In the genomic region with DNA sequence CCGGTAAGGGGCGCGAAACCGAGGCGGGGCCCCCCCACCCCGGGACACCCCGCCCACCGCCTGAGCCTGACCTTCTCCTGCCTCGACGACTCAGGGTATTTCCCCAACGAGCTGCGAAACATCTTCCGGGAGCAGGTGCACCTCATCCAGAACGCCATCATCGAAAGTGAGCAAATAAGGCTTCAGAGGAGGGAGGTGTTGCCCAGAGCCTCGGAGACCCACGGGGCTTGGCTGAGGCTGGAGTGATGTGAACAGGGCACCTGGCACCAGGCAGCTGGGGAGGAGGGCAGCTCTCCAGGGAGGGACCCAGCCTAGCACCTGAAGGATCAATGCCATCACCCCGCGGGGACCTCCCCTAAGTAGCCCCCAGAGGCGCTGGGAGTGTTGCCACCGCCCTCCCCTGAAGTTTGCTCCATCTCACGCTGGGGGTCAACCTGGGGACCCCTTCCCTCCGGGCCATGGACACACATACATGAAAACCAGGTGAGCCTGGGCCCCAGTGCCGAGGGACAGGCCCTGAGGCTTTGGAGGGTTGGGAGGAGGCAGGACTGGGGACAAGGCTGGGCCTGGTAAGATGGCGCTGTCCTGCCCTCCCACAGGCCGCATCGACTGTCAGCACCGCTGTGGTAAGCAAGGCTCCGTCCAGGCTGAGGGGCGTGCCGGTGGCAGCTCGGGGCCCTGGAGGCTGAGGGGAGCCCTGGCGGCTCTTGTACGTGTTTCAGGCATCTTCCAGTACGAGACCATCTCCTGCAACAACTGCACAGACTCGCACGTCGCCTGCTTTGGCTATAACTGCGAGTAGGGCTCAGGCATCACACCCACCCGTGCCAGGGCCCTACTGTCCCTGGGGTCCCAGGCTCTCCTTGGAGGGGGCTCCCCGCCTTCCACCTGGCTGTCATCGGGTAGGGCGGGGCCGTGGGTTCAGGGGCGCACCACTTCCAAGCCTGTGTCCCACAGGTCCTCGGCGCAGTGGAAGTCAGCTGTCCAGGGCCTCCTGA, we compare ENCODE assay signal across 8 cellular contexts. TPM values are rescaled to one million over a fixed set of nuclear protein-coding genes. Genes with fewer than 3 reads are reported as not detected.
DNase-seq lines count a peak whose midpoint lies in the region; ATAC-seq, FAIRE-seq and TF ChIP-seq lines count a peak whose summit lies in the region.

No MANE protein-coding gene starts in this region.

- no peak overlapping the region for H3K56ac ChIP-seq in H1 (replicated peaks; ENCODE audit: insufficient read length, low read depth, low read length)

- no peak for FAIRE-seq in H1 (lab: Jason Lieb, UNC)

- H3K27ac Mint-ChIP-seq in CD4-positive, alpha-beta T cell = peak overlapping the region; percentile 96
- H3K27ac Mint-ChIP-seq in progenitor cell of endocrine pancreas = no peak overlapping the region

- TF ChIP-seq CTCF in CD4-positive, alpha-beta T cell (IDR thresholded peaks at IDR 0.05) = no peak
- TF ChIP-seq CTCF in WI38 (IDR thresholded peaks at IDR 0.05; ENCODE audit: low read depth, low read length) (no peak), H1 (IDR thresholded peaks at IDR 0.05; ENCODE audit: control extremely low read depth in 1 of 3, insufficient read depth in 1 of 3, low read depth in 1 of 3, low read length in 3 of 3) (no peak), prostate gland (IDR thresholded peaks at IDR 0.05) (no peak), progenitor cell of endocrine pancreas (IDR thresholded peaks at IDR 0.05; ENCODE audit: unreplicated experiment) (no peak)

- H3K79me2 ChIP-seq in H1 (ENCODE audit: control insufficient read depth in 1 of 2, insufficient read depth in 2 of 2, low read length in 2 of 2) = no peaks in the 10 kb centered on the region

- peaks cover 37% of the 10 kb centered on the region for H3K36me3 Mint-ChIP-seq in CD4-positive, alpha-beta T cell (ENCODE audit: low read depth)
- peaks cover 4% of the 10 kb centered on the region for H3K36me3 Mint-ChIP-seq in progenitor cell of endocrine pancreas (ENCODE audit: insufficient read depth)

- no peak overlapping the region for H2BK120ac ChIP-seq in H1 (replicated peaks; ENCODE audit: low read depth, low read length)

- intact Hi-C loops in CD4-positive, alpha-beta T cell (cut with DNase I, micrococcal nuclease) = loop anchor here (2.0 to 5.0 kb wide), 3 partner anchors 53 to 235 kb away; a partner anchor contains a TSS
- intact Hi-C loops in prostate gland (cut with DNase I) (loop anchor here (2.0 to 5.0 kb wide), 2 partner anchors 53 to 175 kb away; a partner anchor contains a TSS), head of caudate nucleus (cut with DNase I) (no loop called here)

- peaks cover 37% of the 10 kb centered on the region for H3K36me3 ChIP-seq in HAP-1 (replicated peaks)
- H3K36me3 ChIP-seq in H1 (ENCODE audit: control insufficient read depth in 2 of 4, insufficient read depth in 4 of 4, low read length in 3 of 4) = peaks cover 11 to 25% (median 22%) of the 10 kb centered on the region in 4 experiments
- peaks cover 0 to 6% of the 10 kb centered on the region in 2 donors for H3K36me3 ChIP-seq in prostate gland

- no peak overlapping the region for H2BK20ac ChIP-seq in H1 (ENCODE audit: low read length)

- H3K23ac ChIP-seq in H1 (ENCODE audit: insufficient read length) = no peak overlapping the region

- H4K20me1 ChIP-seq in H1 (replicated peaks in 1 of 2; ENCODE audit: control insufficient read depth in 1 of 2, insufficient read depth in 2 of 2, low read length in 2 of 2) = peaks cover 8 to 20% of the 10 kb centered on the region in 2 experiments

- WGBS in H1 (ENCODE audit: extremely low coverage in 1 of 2, insufficient coverage in 1 of 2, insufficient read length in 1 of 2, insufficient replicate concordance in 2 of 2, low coverage in 1 of 2, low lambda C conversion rate in 2 of 2, missing lambda C conversion rate in 1 of 2), 2 experiments = 85% methylated on average over 42 of the region's 47 CpGs; no CpG with 5 or more reads in 1 of the 2 experiments
- 46% methylated on average over 44 of the region's 47 CpGs for WGBS in prostate gland

- H3K23me2 ChIP-seq in H1 (ENCODE audit: low read depth, low read length) = peaks cover 6% of the 10 kb centered on the region; the same call in 1 of the 2 replicates

- peak overlapping the region; percentile 79 for H3K4me3 Mint-ChIP-seq in CD4-positive, alpha-beta T cell
- H3K4me3 Mint-ChIP-seq in progenitor cell of endocrine pancreas (ENCODE audit: low read depth) = no peak overlapping the region

- no peak for TF ChIP-seq EP300 in H1 (IDR thresholded peaks at IDR 0.05; ENCODE audit: borderline replicate concordance in 1 of 2, low read depth in 2 of 2, low read length in 2 of 2)

- H3K4me3 ChIP-seq in HAP-1 = peak overlapping the region; percentile 33
- peak overlapping the region; percentile 55 for H3K4me3 ChIP-seq in WI38 (ENCODE audit: low read depth, low read length)
- H3K4me3 ChIP-seq in H1 (ENCODE audit: extremely low read depth in 1 of 4, insufficient read depth in 2 of 4, low read depth in 3 of 4, low read length in 4 of 4) = peak overlapping the region; percentile 15 to 58 (median 51); a peak in 7 of 8 replicates
- H3K4me3 ChIP-seq in prostate gland = peak overlapping the region; percentile 26 to 36

- TF ChIP-seq POLR2A in H1 (IDR thresholded peaks at IDR 0.05; ENCODE audit: control extremely low read depth in 1 of 2, low read depth in 2 of 2, low read length in 2 of 2) (no peak), prostate gland (IDR thresholded peaks at IDR 0.05) (no peak)

- peaks cover 12% of the 10 kb centered on the region for H3K4me1 ChIP-seq in HAP-1
- H3K4me1 ChIP-seq in H1 (replicated peaks in 1 of 4; ENCODE audit: control insufficient read depth in 3 of 4, insufficient read depth in 4 of 4, low read length in 3 of 4) = peaks cover 0 to 3% (median 1%) of the 10 kb centered on the region in 4 experiments; a peak in 4 of 7 replicates
- H3K4me1 ChIP-seq in prostate gland (replicated peaks) = peaks cover 20% of the 10 kb centered on the region

- H2BK15ac ChIP-seq in H1 (ENCODE audit: low read length) = no peak overlapping the region

- H2BK12ac ChIP-seq in H1 (ENCODE audit: low read depth, low read length) = no peak overlapping the region

- H3K9me3 Mint-ChIP-seq in CD4-positive, alpha-beta T cell = no peaks in the 10 kb centered on the region
- no peaks in the 10 kb centered on the region for H3K9me3 Mint-ChIP-seq in progenitor cell of endocrine pancreas (ENCODE audit: low read depth)

- H3K9ac ChIP-seq in H1 (replicated peaks in 1 of 4; ENCODE audit: extremely low read depth in 1 of 4, low read depth in 3 of 4, low read length in 3 of 4) = no peak overlapping the region; a peak in 1 of 7 replicates

- peak overlapping the region; percentile 53 to 95 for H3K4me2 ChIP-seq in H1 (ENCODE audit: insufficient read depth in 1 of 2, low read depth in 2 of 2, low read length in 2 of 2)

- H3K27me3 ChIP-seq in CD4-positive, alpha-beta T cell (ENCODE audit: control insufficient read depth, insufficient read depth, low read length) = no peaks in the 10 kb centered on the region
- no peaks in the 10 kb centered on the region for H3K27me3 ChIP-seq in HAP-1 (ENCODE audit: low read depth)
- H3K27me3 ChIP-seq in H1 (replicated peaks in 1 of 4; ENCODE audit: control insufficient read depth in 3 of 4, extremely low read depth in 1 of 4, insufficient read depth in 3 of 4, low read length in 3 of 4) = no peaks in the 10 kb centered on the region
- no peaks in the 10 kb centered on the region for H3K27me3 ChIP-seq in prostate gland (replicated peaks; ENCODE audit: insufficient read depth)

- no peak overlapping the region for H2AFZ ChIP-seq in H1 (ENCODE audit: low read length)

- no peak overlapping the region for H2AK5ac ChIP-seq in H1 (ENCODE audit: low read depth, low read length)

- TF ChIP-seq RAD21 in H1 (IDR thresholded peaks at IDR 0.05 in 1 of 2, conservative IDR thresholded peaks at IDR 0.05 in 1 of 2; ENCODE audit: low read depth in 2 of 2, low read length in 2 of 2) = no peak

- CTCF ChIA-PET in CD4-positive, alpha-beta T cell (lab: Charles Lee) = interaction anchor here (0.9 to 1.2 kb wide), 6 partner anchors 11 to 55 kb away, joined by 3 to 5 read pairs (median 4); no protein-coding TSS in a partner anchor
- CTCF ChIA-PET in H1 (lab: Charles Lee; ENCODE audit: partially characterized antibody) = interaction anchor here (0.6 to 2.0 kb wide), 11 partner anchors 13 to 166 kb away, joined by 3 to 8 read pairs (median 4); no protein-coding TSS in a partner anchor

- no peaks in the 10 kb centered on the region for H3K79me1 ChIP-seq in H1 (ENCODE audit: low read depth, low read length)

- no peak for ATAC-seq in CD4-positive, alpha-beta T cell (ENCODE audit: poor library complexity)

- no peaks in the 10 kb centered on the region for H3K9me3 ChIP-seq in CD4-positive, alpha-beta T cell (ENCODE audit: control insufficient read depth, low read length)
- no peaks in the 10 kb centered on the region for H3K9me3 ChIP-seq in HAP-1
- no peaks in the 10 kb centered on the region for H3K9me3 ChIP-seq in H1 (ENCODE audit: insufficient read depth in 2 of 2, low read depth in 1 of 2, low read length in 1 of 2)
- H3K9me3 ChIP-seq in prostate gland = no peaks in the 10 kb centered on the region

- H3K4ac ChIP-seq in H1 (replicated peaks; ENCODE audit: insufficient read length, low read depth, low read length) = no peak overlapping the region

- DNase-seq in CD4-positive, alpha-beta T cell = peak in 2 of 10 experiments; percentile 34 to 46
- DNase-seq in HAP-1 (ENCODE audit: low spot score in 2 of 2) (no peak), H1 (ENCODE audit: low read depth in 1 of 2, low spot score in 2 of 2) (peak in 1 of 2 experiments; percentile 57), prostate gland (ENCODE audit: low spot score) (peak; percentile 23), progenitor cell of endocrine pancreas (ENCODE audit: low spot score, unreplicated experiment) (no peak), head of caudate nucleus (no peak), cerebellar cortex (ENCODE audit: low spot score) (no peak)

- no peak overlapping the region for H4K5ac ChIP-seq in H1 (ENCODE audit: insufficient read length, low read depth, low read length)

- no peak overlapping the region for H4K91ac ChIP-seq in H1 (replicated peaks; ENCODE audit: insufficient read length, low read length)

- in situ Hi-C loops in HAP-1 (cut with MboI; ENCODE audit: low sequenced_read_pairs) = no loop called here

- H3K4me1 Mint-ChIP-seq in CD4-positive, alpha-beta T cell (ENCODE audit: low read depth) = peaks cover 25% of the 10 kb centered on the region
- H3K4me1 Mint-ChIP-seq in progenitor cell of endocrine pancreas (ENCODE audit: low read depth) = peaks cover 10% of the 10 kb centered on the region

- H3K27ac ChIP-seq in CD4-positive, alpha-beta T cell (ENCODE audit: low read depth, low read length) = peak overlapping the region; percentile 46
- H3K27ac ChIP-seq in H1 (ENCODE audit: low read depth, low read length) (no peak overlapping the region), prostate gland (peak overlapping the region; percentile 78 to 96)

- POLR2A ChIA-PET in CD4-positive, alpha-beta T cell (lab: Charles Lee) = interaction anchor here (0.6 to 7.9 kb wide), 4 partner anchors 13 to 231 kb away, joined by 4 to 153 read pairs (median 7); a partner anchor contains a TSS
- POLR2A ChIA-PET in H1 (lab: Charles Lee; ENCODE audit: partially characterized antibody) = interaction anchor here (0.6 to 1.1 kb wide), 3 partner anchors 46 to 267 kb away, joined by 3 to 4 read pairs (median 3); a partner anchor contains a TSS

- H4K8ac ChIP-seq in H1 (ENCODE audit: extremely low read depth, insufficient read depth, low read length) = no peak overlapping the region

- no peak overlapping the region for H3K14ac ChIP-seq in H1 (ENCODE audit: insufficient read length)

- H2BK5ac ChIP-seq in H1 (ENCODE audit: low read depth, low read length) = no peak overlapping the region

- H3K18ac ChIP-seq in H1 (ENCODE audit: extremely low read depth, low read length) = no peak overlapping the region

- H3K27me3 Mint-ChIP-seq in CD4-positive, alpha-beta T cell = no peaks in the 10 kb centered on the region
- no peaks in the 10 kb centered on the region for H3K27me3 Mint-ChIP-seq in progenitor cell of endocrine pancreas

RNA-seq across cellular contexts. Expression of a gene that starts 0.9 kb away (rescaled TPM):
- total RNA-seq in CD4-positive, alpha-beta T cell = 10 to 100 TPM; 17.4 to 17.9 TPM
- total RNA-seq in H1 (2021; fragmentation: NEBNext Ultra II Directional; extraction: Animal tissue kit (Norgen Biotek cat#: 25700)) = 1.3 and 1.8 TPM in 2 replicates
- polyA plus RNA-seq in H1 (2011; rRNA removed) = 1.9 and 2.3 TPM in 2 replicates
- 2.3 TPM for polyA plus RNA-seq in H1 (2011; cell fraction: cytosol; rRNA removed)
- 12.4 TPM for polyA plus RNA-seq in H1 (2011; cell fraction: nucleus; rRNA removed)
- polyA plus RNA-seq in H1 (2012, experiment 1 of 2) = 0.54 to 2.7 TPM (median 2.0 TPM) in 4 replicates
- 1.1 TPM for polyA plus RNA-seq in H1 (2012, experiment 2 of 2)
- polyA plus RNA-seq in H1 (2013, experiment 1 of 2) = 0.95 TPM
- polyA plus RNA-seq in H1 (2013, experiment 2 of 2) = 0.75 TPM
- 0.47 TPM in 1 of 2 replicates, not detected in the other for polyA minus RNA-seq in H1 (2011; rRNA and poly(A)+ RNA removed)
- polyA minus RNA-seq in H1 (2011; cell fraction: cytosol; rRNA and poly(A)+ RNA removed) = 1.5 TPM
- polyA minus RNA-seq in H1 (2011; cell fraction: nucleus; rRNA and poly(A)+ RNA removed) = 2.4 TPM
- total RNA-seq in prostate gland (10 to 100 TPM; 11.8 to 50.2 TPM), progenitor cell of endocrine pancreas (15.9 and 16.5 TPM in 2 replicates)

RNA-seq across cellular contexts. Expression of a gene that starts 1.5 kb away (rescaled TPM):
- 10 to 100 TPM; 96.4 to 97.3 TPM for total RNA-seq in CD4-positive, alpha-beta T cell
- total RNA-seq in H1 (2021; fragmentation: NEBNext Ultra II Directional; extraction: Animal tissue kit (Norgen Biotek cat#: 25700)) = 9.2 and 9.8 TPM in 2 replicates
- polyA plus RNA-seq in H1 (2011; rRNA removed) = 9.6 and 10.2 TPM in 2 replicates
- 5.2 TPM for polyA plus RNA-seq in H1 (2011; cell fraction: cytosol; rRNA removed)
- 8.1 TPM for polyA plus RNA-seq in H1 (2011; cell fraction: nucleus; rRNA removed)
- 5.2 to 7.4 TPM (median 7.0 TPM) in 4 replicates for polyA plus RNA-seq in H1 (2012, experiment 1 of 2)
- polyA plus RNA-seq in H1 (2012, experiment 2 of 2) = 5.2 TPM
- polyA plus RNA-seq in H1 (2013, experiment 1 of 2) = 7.2 TPM
- polyA plus RNA-seq in H1 (2013, experiment 2 of 2) = 7.5 TPM
- polyA minus RNA-seq in H1 (2011; rRNA and poly(A)+ RNA removed) = 6.6 and 8.8 TPM in 2 replicates
- polyA minus RNA-seq in H1 (2011; cell fraction: cytosol; rRNA and poly(A)+ RNA removed) = 7.0 TPM
- 3.3 TPM for polyA minus RNA-seq in H1 (2011; cell fraction: nucleus; rRNA and poly(A)+ RNA removed)
- total RNA-seq in prostate gland (10 to 100 TPM; 40.1 to 43.5 TPM), progenitor cell of endocrine pancreas (33.2 and 38.5 TPM in 2 replicates)

RNA-seq across cellular contexts. Expression of a gene that starts 46.6 kb away (rescaled TPM):
- 100 to 1,000 TPM; 325 to 347 TPM for total RNA-seq in CD4-positive, alpha-beta T cell
- 163 and 174 TPM in 2 replicates for total RNA-seq in H1 (2021; fragmentation: NEBNext Ultra II Directional; extraction: Animal tissue kit (Norgen Biotek cat#: 25700))
- 166 and 200 TPM in 2 replicates for polyA plus RNA-seq in H1 (2011; rRNA removed)
- polyA plus RNA-seq in H1 (2011; cell fraction: cytosol; rRNA removed) = 102 TPM
- 175 TPM for polyA plus RNA-seq in H1 (2011; cell fraction: nucleus; rRNA removed)
- 78.8 to 121 TPM (median 107 TPM) in 4 replicates for polyA plus RNA-seq in H1 (2012, experiment 1 of 2)
- 103 TPM for polyA plus RNA-seq in H1 (2012, experiment 2 of 2)
- polyA plus RNA-seq in H1 (2013, experiment 1 of 2) = 122 TPM
- 125 TPM for polyA plus RNA-seq in H1 (2013, experiment 2 of 2)
- polyA minus RNA-seq in H1 (2011; rRNA and poly(A)+ RNA removed) = 66.6 and 68.9 TPM in 2 replicates
- polyA minus RNA-seq in H1 (2011; cell fraction: cytosol; rRNA and poly(A)+ RNA removed) = 116 TPM
- polyA minus RNA-seq in H1 (2011; cell fraction: nucleus; rRNA and poly(A)+ RNA removed) = 61.1 TPM
- total RNA-seq in prostate gland (100 to 1,000 TPM; 141 to 189 TPM), progenitor cell of endocrine pancreas (145 and 163 TPM in 2 replicates)

RNA-seq across cellular contexts. Expression of a gene that starts 53.7 kb away (rescaled TPM):
- 10 to 100 TPM; 41.8 to 41.9 TPM for total RNA-seq in CD4-positive, alpha-beta T cell
- total RNA-seq in H1 (2021; fragmentation: NEBNext Ultra II Directional; extraction: Animal tissue kit (Norgen Biotek cat#: 25700)) = 174 and 184 TPM in 2 replicates
- polyA plus RNA-seq in H1 (2011; rRNA removed) = 161 and 227 TPM in 2 replicates
- polyA plus RNA-seq in H1 (2011; cell fraction: cytosol; rRNA removed) = 140 TPM
- 430 TPM for polyA plus RNA-seq in H1 (2011; cell fraction: nucleus; rRNA removed)
- polyA plus RNA-seq in H1 (2012, experiment 1 of 2) = 183 to 246 TPM (median 225 TPM) in 4 replicates
- 177 TPM for polyA plus RNA-seq in H1 (2012, experiment 2 of 2)
- 94.5 TPM for polyA plus RNA-seq in H1 (2013, experiment 1 of 2)
- polyA plus RNA-seq in H1 (2013, experiment 2 of 2) = 89.2 TPM
- 225 and 237 TPM in 2 replicates for polyA minus RNA-seq in H1 (2011; rRNA and poly(A)+ RNA removed)
- 139 TPM for polyA minus RNA-seq in H1 (2011; cell fraction: cytosol; rRNA and poly(A)+ RNA removed)
- polyA minus RNA-seq in H1 (2011; cell fraction: nucleus; rRNA and poly(A)+ RNA removed) = 125 TPM
- 100 to 1,000 TPM; 115 to 178 TPM for total RNA-seq in prostate gland
- 123 and 131 TPM in 2 replicates for total RNA-seq in progenitor cell of endocrine pancreas
